In the genomic region with DNA sequence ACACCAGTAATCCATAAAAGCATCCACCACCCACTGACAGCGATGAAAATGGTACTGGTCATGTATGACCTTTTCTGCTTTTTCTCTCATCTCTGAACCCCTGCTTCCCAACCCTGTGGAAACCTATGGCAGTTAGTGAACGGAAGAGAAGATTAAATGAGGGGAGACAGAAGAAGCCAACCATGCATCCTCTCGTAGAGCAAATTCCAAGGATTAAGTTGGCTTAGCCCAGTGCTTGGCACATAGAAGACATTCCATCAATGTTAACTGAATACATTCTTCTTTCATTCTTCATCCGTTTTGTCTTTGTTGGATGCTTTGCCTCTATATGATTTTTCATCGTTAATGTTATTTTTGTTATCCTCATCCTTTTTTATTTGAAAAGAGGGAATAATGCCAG, we compare ENCODE assay signal across 30 cellular contexts.
"Had no signal": no experiment of that assay in that cellular context is flagged by ENCODE, and none has a peak within 500 bp of the region (broad histone marks: within the 10 kb centered on the region; RNA-seq: fewer than 3 reads in every experiment).

No MANE protein-coding gene starts in this region.

- H3K4me2 ChIP-seq: smooth muscle cell had no signal

- DNase-seq: naive thymus-derived CD8-positive, alpha-beta T cell; nephron progenitor cell; nucleus accumbens; pancreas; retina; right cardiac atrium; right lobe of liver; sigmoid colon; spleen; stimulated activated CD4-positive, alpha-beta T cell treated with anti-CD3 and anti-CD28 coated beads, Interleukin-12 subunit alpha, Interleukin-12 subunit beta, amount 100 ng/mL, for 4 hours; stimulated activated CD4-positive, alpha-beta T cell treated with anti-CD3 and anti-CD28 coated beads, Interleukin-1b, Interleukin-23, amount 100 ng/mL, for 48 hours; stimulated activated CD4-positive, alpha-beta T cell treated with anti-CD3 and anti-CD28 coated beads, Interleukin-4, amount 100 ng/mL, for 1 hour; stimulated activated CD4-positive, alpha-beta T cell treated with anti-CD3 and anti-CD28 coated beads, Interleukin-4, amount 100 ng/mL, for 4 hours; stimulated activated CD8-positive, alpha-beta memory T cell treated with anti-CD3 and anti-CD28 coated beads, Interleukin-4, amount 100 ng/mL, for 48 hours; stimulated activated naive CD4-positive, alpha-beta T cell; stimulated activated naive CD8-positive, alpha-beta T cell treated with anti-CD3 and anti-CD28 coated beads, Interleukin-15, amount 100 ng/mL, for 72 hours; stimulated activated naive CD8-positive, alpha-beta T cell treated with anti-CD3 and anti-CD28 coated beads, Interleukin-15, Interleukin-2, amounts not matched to agents 100 U/mL and 50 U/mL, for 24 hours; substantia nigra; testis; tibial artery; transverse colon; upper lobe of right lung; uterus had no signal

- H3K9me3 ChIP-seq: neutrophil, pancreas, prostate gland, right lobe of liver, suprapubic skin, testis, tibial artery, transverse colon, upper lobe of right lung, uterus had no signal

- ATAC-seq: naive thymus-derived CD8-positive, alpha-beta T cell; natural killer cell treated with Interleukin-12 subunit alpha and Interleukin-12 subunit beta and Interleukin-15 and Interleukin-18, amount 100 ng/mL, for 72 hours; pancreas; right cardiac atrium; right lobe of liver; stimulated activated memory B cell treated with anti-CD40 and anti-IgM and Interleukin-4, amounts not matched to agents 10 μg/mL and 1 μg/mL and 100 μg/mL, for 72 hours; stimulated activated naive CD8-positive, alpha-beta T cell treated with anti-CD3 and anti-CD28 coated beads, Interleukin-15, amount 100 ng/mL, for 72 hours; stimulated activated naive CD8-positive, alpha-beta T cell treated with anti-CD3 and anti-CD28 coated beads, Interleukin-15, Interleukin-2, amounts not matched to agents 100 U/mL and 50 U/mL, for 24 hours; upper lobe of right lung had no signal

- H3K27ac ChIP-seq: neutrophil, pancreas, prostate gland, right lobe of liver, sigmoid colon, skin epidermis, spleen, suprapubic skin, testis, tibial artery, transverse colon, upper lobe of right lung, uterus had no signal

- H3K4me3 ChIP-seq: pancreas, prostate gland, right lobe of liver, sigmoid colon, skin epidermis, smooth muscle cell, spleen, suprapubic skin, testis, tibial artery, transverse colon, upper lobe of right lung, uterus had no signal

- H3K27me3 ChIP-seq: neutrophil, pancreas, right lobe of liver, sigmoid colon, spleen, suprapubic skin, testis, tibial artery, transverse colon, upper lobe of right lung, uterus had no signal

- H3K36me3 ChIP-seq: neutrophil, pancreas, prostate gland, right lobe of liver, sigmoid colon, spleen, suprapubic skin, tibial artery, transverse colon, upper lobe of right lung, uterus had no signal

- H3K4me1 ChIP-seq: pancreas, prostate gland, right lobe of liver, sigmoid colon, spleen, suprapubic skin, testis, tibial artery, transverse colon, upper lobe of right lung, uterus had no signal
